Comparison of ENCODE assay signal across 10 cellular contexts in the genomic region with DNA sequence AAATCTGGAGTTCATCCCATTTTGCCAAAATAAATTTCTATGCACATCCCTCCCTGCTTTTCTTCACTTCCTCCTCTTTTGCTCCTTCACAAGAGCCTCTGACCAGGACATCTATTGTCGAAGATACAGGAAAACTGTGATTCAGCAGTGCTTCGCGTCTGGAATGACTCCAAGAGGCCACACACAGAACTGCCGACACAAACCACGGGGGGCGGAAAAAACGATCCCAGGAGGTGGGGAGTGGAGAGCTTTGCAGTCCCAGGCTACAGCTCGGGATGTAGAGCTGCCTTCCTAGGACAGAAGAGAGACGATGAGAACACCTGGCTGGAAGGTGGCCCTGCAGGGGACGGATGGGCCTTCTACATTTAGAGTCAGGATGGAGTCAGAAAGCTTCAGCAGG.
DNase-seq lines count a peak whose midpoint lies in the region; ATAC-seq and TF ChIP-seq lines count a peak whose summit lies in the region.
"Had no signal": no experiment of that assay in that cellular context is flagged by ENCODE, and none has a peak within 500 bp of the region (broad histone marks: within the 10 kb centered on the region; RNA-seq: fewer than 3 reads in every experiment).

No MANE protein-coding gene starts in this region.

- TF ChIP-seq CTCF in thyroid gland (IDR thresholded peaks at IDR 0.05): no peak

- no peaks in the 10 kb centered on the region for H3K36me3 ChIP-seq in thyroid gland

- no peak for ATAC-seq in activated T-cell treated with anti-CD3 and anti-CD28 coated beads, Interleukin-2, amount 50 U/mL, for 4 hours
- ATAC-seq in T-helper 17 cell: no peak
- ATAC-seq: activated CD4-positive, CD25-positive, alpha-beta regulatory T cell treated with anti-CD3 and anti-CD28 coated beads, Interleukin-2, amount 50 U/mL, for 24 hours had no signal

- no peaks in the 10 kb centered on the region for H3K9me3 Mint-ChIP-seq in activated T-cell treated with anti-CD3 and anti-CD28 coated beads, Interleukin-2, amount 50 U/mL, for 4 hours
- H3K9me3 Mint-ChIP-seq in stimulated activated naive CD8-positive, alpha-beta T cell treated with anti-CD3 and anti-CD28 coated beads, Interleukin-15, Interleukin-2, amounts not matched to agents 100 ng/mL and 50 ng/mL, for 24 hours: peaks cover 6% of the 10 kb centered on the region

- peaks cover 98% of the 10 kb centered on the region for H3K4me1 Mint-ChIP-seq in activated T-cell treated with anti-CD3 and anti-CD28 coated beads, Interleukin-2, amount 50 U/mL, for 4 hours (ENCODE audit: low read depth)
- peaks cover 66% of the 10 kb centered on the region for H3K4me1 Mint-ChIP-seq in T-helper 17 cell
- H3K4me1 Mint-ChIP-seq in stimulated activated naive CD8-positive, alpha-beta T cell treated with anti-CD3 and anti-CD28 coated beads, Interleukin-15, Interleukin-2, amounts not matched to agents 100 ng/mL and 50 ng/mL, for 24 hours (ENCODE audit: low read depth): peaks cover 99% of the 10 kb centered on the region

- no peak overlapping the region for H3K27ac ChIP-seq in thyroid gland

- H3K4me3 ChIP-seq in thyroid gland (replicated peaks in 1 of 3): no peak overlapping the region

- H3K4me1 ChIP-seq in thyroid gland: peaks cover 41 to 62% of the 10 kb centered on the region in 2 donors

- no peaks in the 10 kb centered on the region for H3K36me3 Mint-ChIP-seq in activated T-cell treated with anti-CD3 and anti-CD28 coated beads, Interleukin-2, amount 50 U/mL, for 4 hours (ENCODE audit: insufficient read depth)
- H3K36me3 Mint-ChIP-seq in T-helper 17 cell (ENCODE audit: low read depth): no peaks in the 10 kb centered on the region
- H3K36me3 Mint-ChIP-seq in stimulated activated naive CD8-positive, alpha-beta T cell treated with anti-CD3 and anti-CD28 coated beads, Interleukin-15, Interleukin-2, amounts not matched to agents 100 ng/mL and 50 ng/mL, for 24 hours (ENCODE audit: low read depth): no peaks in the 10 kb centered on the region

- DNase-seq in activated T-cell treated with anti-CD3 and anti-CD28 coated beads, Interleukin-2, amount 50 U/mL, for 4 hours: no peak
- no peak for DNase-seq in activated T-cell treated with anti-CD3 and anti-CD28 coated beads, Interleukin-2, amount 50 U/mL, for 48 hours
- DNase-seq in T-helper 17 cell (no peak), fibroblast of peridontal ligament (ENCODE audit: extremely low read depth) (peak; percentile 48), superior temporal gyrus (ENCODE audit: extremely low spot score) (no peak), thyroid gland (no peak), Kasumi-1 (lab: John Stamatoyannopoulos, UW) (no peak)
- DNase-seq: NCI-H2171 treated with DMSO at 0.1 percent for 48 hours had no signal

- H3K27me3 ChIP-seq in thyroid gland: no peaks in the 10 kb centered on the region

- TF ChIP-seq POLR2A in thyroid gland (IDR thresholded peaks at IDR 0.05): no peak

- H3K27me3 Mint-ChIP-seq in activated T-cell treated with anti-CD3 and anti-CD28 coated beads, Interleukin-2, amount 50 U/mL, for 4 hours (ENCODE audit: low read depth): no peaks in the 10 kb centered on the region
- H3K27me3 Mint-ChIP-seq in T-helper 17 cell: no peaks in the 10 kb centered on the region
- H3K27me3 Mint-ChIP-seq in stimulated activated naive CD8-positive, alpha-beta T cell treated with anti-CD3 and anti-CD28 coated beads, Interleukin-15, Interleukin-2, amounts not matched to agents 100 ng/mL and 50 ng/mL, for 24 hours: no peaks in the 10 kb centered on the region

- peak overlapping the region; percentile 96 for H3K27ac Mint-ChIP-seq in T-helper 17 cell
- H3K27ac Mint-ChIP-seq in stimulated activated naive CD8-positive, alpha-beta T cell treated with anti-CD3 and anti-CD28 coated beads, Interleukin-15, Interleukin-2, amounts not matched to agents 100 ng/mL and 50 ng/mL, for 24 hours: peak overlapping the region; percentile 65

- intact Hi-C loops in thyroid gland (cut with DNase I): no loop called here

- no peaks in the 10 kb centered on the region for H3K9me3 ChIP-seq in T-helper 17 cell (ENCODE audit: control insufficient read depth, low read length, poor library complexity, severe bottlenecking)
- H3K9me3 ChIP-seq in thyroid gland: no peaks in the 10 kb centered on the region

- 65 to 69% methylated on average over 10 of the region's 10 CpGs for WGBS in thyroid gland, 2 donors

- H3K4me3 Mint-ChIP-seq in activated T-cell treated with anti-CD3 and anti-CD28 coated beads, Interleukin-2, amount 50 U/mL, for 4 hours: peak overlapping the region; percentile 20
- H3K4me3 Mint-ChIP-seq in T-helper 17 cell: peak overlapping the region; percentile 55
- peak overlapping the region; percentile 26 for H3K4me3 Mint-ChIP-seq in stimulated activated naive CD8-positive, alpha-beta T cell treated with anti-CD3 and anti-CD28 coated beads, Interleukin-15, Interleukin-2, amounts not matched to agents 100 ng/mL and 50 ng/mL, for 24 hours
